Comparison of ENCODE assay signal across 1 cellular context in genomic region chr11:64372802-64373597, GRCh38.
TF ChIP-seq lines count a peak whose summit lies in the region.

No MANE protein-coding gene starts in this region.

TF ChIP-seq in K562, 482 proteins besides CTCF, POLR2A, EP300 and RAD21 (continued from another document and continues in another):
- TF ChIP-seq THRB (CRISPR knock-in tag; conservative IDR thresholded peaks at IDR 0.05) (0 out of 2 replicates have a peak, but pooled peaks have one; percentile 62), BCOR (IDR thresholded peaks at IDR 0.05) (no peak), FOXP1 (CRISPR knock-in tag; IDR thresholded peaks at IDR 0.05) (0 out of 2 replicates have a peak, but pooled peaks have one; percentile 53), ASH1L (IDR thresholded peaks at IDR 0.05; ENCODE audit: borderline replicate concordance, low read depth, partially characterized antibody) (peak; percentile 90), ZHX1 (conservative IDR thresholded peaks at IDR 0.05; ENCODE audit: low read length) (no peak), POLR2G (IDR thresholded peaks at IDR 0.05; ENCODE audit: low read depth, low read length) (peak; percentile 68; the same call in 1 of the 2 replicates), ARID4B (CRISPR knock-in tag; IDR thresholded peaks at IDR 0.05) (peak; percentile 49), NRF1 (conservative IDR thresholded peaks at IDR 0.05 in 1 of 2, IDR thresholded peaks at IDR 0.05 in 1 of 2) (peak in 1 of 2 experiments; percentile 39; a peak in 2 of 4 replicates), NFYB (IDR thresholded peaks at IDR 0.05; ENCODE audit: extremely low read depth, insufficient read length) (peak; percentile 99), FOS (IDR thresholded peaks at IDR 0.05; ENCODE audit: extremely low read depth, insufficient read length) (peak; percentile 97), RBFOX2 (IDR thresholded peaks at IDR 0.05; ENCODE audit: low read depth, low read length) (peak; percentile 56), RAD51 (IDR thresholded peaks at IDR 0.05; ENCODE audit: borderline replicate concordance, low read depth) (peak; percentile 97), SIRT6 (IDR thresholded peaks at IDR 0.05; ENCODE audit: low read depth, low read length) (peak; percentile 63), SUPT5H (IDR thresholded peaks at IDR 0.05) (peak; percentile 62), ATF7 (IDR thresholded peaks at IDR 0.05) (0 out of 2 replicates have a peak, but pooled peaks have one; percentile 9), MAZ (CRISPR knock-in tag; conservative IDR thresholded peaks at IDR 0.05 in 1 of 2, IDR thresholded peaks at IDR 0.05 in 1 of 2) (0 out of 4 replicates have a peak, but pooled peaks have one; percentile 13 to 40), NFE2 (IDR thresholded peaks at IDR 0.05; ENCODE audit: low read depth) (no peak), BRCA1 (IDR thresholded peaks at IDR 0.05) (no peak), BRCA1 (CRISPR knock-in tag; IDR thresholded peaks at IDR 0.05) (no peak), ATF1 (CRISPR knock-in tag; IDR thresholded peaks at IDR 0.05) (no peak), ATF1 (tag; IDR thresholded peaks at IDR 0.05) (no peak), CTBP1 (IDR thresholded peaks at IDR 0.05; ENCODE audit: borderline replicate concordance) (0 out of 2 replicates have a peak, but pooled peaks have one; percentile 27), L3MBTL2 (IDR thresholded peaks at IDR 0.05) (peak; percentile 20; the same call in 1 of the 2 replicates), MCM5 (IDR thresholded peaks at IDR 0.05; ENCODE audit: low read depth) (no peak), FOXO4 (CRISPR knock-in tag; IDR thresholded peaks at IDR 0.05) (no peak), ZBTB1 (CRISPR knock-in tag; IDR thresholded peaks at IDR 0.05; ENCODE audit: borderline replicate concordance, low read depth) (0 out of 2 replicates have a peak, but pooled peaks have one; percentile 32), CBFB (CRISPR knock-in tag; IDR thresholded peaks at IDR 0.05) (no peak), POLR2B (IDR thresholded peaks at IDR 0.05; ENCODE audit: low read depth, partially characterized antibody) (peak; percentile 62), CHAMP1 (IDR thresholded peaks at IDR 0.05) (peak; percentile 33; the same call in 1 of the 2 replicates), SP1 (CRISPR knock-in tag; IDR thresholded peaks at IDR 0.05) (peak; percentile 57), RB1 (IDR thresholded peaks at IDR 0.05; ENCODE audit: low read depth) (no peak), ZNF561 (CRISPR knock-in tag; conservative IDR thresholded peaks at IDR 0.05) (no peak), PURB (CRISPR knock-in tag; IDR thresholded peaks at IDR 0.05; ENCODE audit: low read depth) (no peak), RERE (CRISPR knock-in tag; IDR thresholded peaks at IDR 0.05; ENCODE audit: borderline replicate concordance) (0 out of 2 replicates have a peak, but pooled peaks have one; percentile 77), NEUROD1 (IDR thresholded peaks at IDR 0.05; ENCODE audit: borderline replicate concordance, low read depth, low read length, partially characterized antibody) (peak; percentile 63), CTCFL (IDR thresholded peaks at IDR 0.05; ENCODE audit: borderline replicate concordance, insufficient read depth, low read depth, low read length, poor library complexity, severe bottlenecking) (no peak), ELF4 (CRISPR knock-in tag; IDR thresholded peaks at IDR 0.05) (peak; percentile 67; the same call in 1 of the 2 replicates), MAX (CRISPR knock-in tag; IDR thresholded peaks at IDR 0.05) (peak; percentile 47; the same call in 1 of the 2 replicates), PHF20 (IDR thresholded peaks at IDR 0.05; ENCODE audit: partially characterized antibody) (peak; percentile 35), KDM5B (IDR thresholded peaks at IDR 0.05; ENCODE audit: insufficient replicate concordance, low read depth, low read length) (peak; percentile 54)
